Comparison of ENCODE assay signal across 17 cellular contexts in genomic region chr5:52580921-52581320, GRCh38.
DNase-seq lines count a peak whose midpoint lies in the region; ATAC-seq and TF ChIP-seq lines count a peak whose summit lies in the region.
"Had no signal": no experiment of that assay in that cellular context is flagged by ENCODE, and none has a peak within 500 bp of the region (broad histone marks: within the 10 kb centered on the region; RNA-seq: fewer than 3 reads in every experiment).

No MANE protein-coding gene starts in this region.

- H3K79me2 ChIP-seq in fibroblast of lung (ENCODE audit: control insufficient read depth, insufficient read depth, low read length) = no peaks in the 10 kb centered on the region

- ATAC-seq in right cardiac atrium (no peak), GM19328 (IDR thresholded peaks at IDR 0.05; ENCODE audit: unreplicated experiment) (no peak), GM18909 (IDR thresholded peaks at IDR 0.05; ENCODE audit: poor library complexity, unreplicated experiment) (no peak), GM19467 (IDR thresholded peaks at IDR 0.05; ENCODE audit: unreplicated experiment) (no peak)
- ATAC-seq: activated T-helper 17 cell treated with anti-CD3 and anti-CD28 coated beads, Interleukin-2, amount 50 U/mL, for 72 hours had no signal

- DNase-seq in right cardiac atrium (peak in 2 of 3 donors; percentile 11 to 34), left ventricle myocardium inferior (no peak), RWPE1 (ENCODE audit: low spot score) (peak; percentile 41), fibroblast of lung (ENCODE audit: low read depth in 2 of 2) (peak; percentile 54 to 71), SKM-1 (lab: John Stamatoyannopoulos, UW; ENCODE audit: unreplicated experiment) (no peak)
- DNase-seq: anterior cingulate cortex; COR-L47; NCI-H1105 treated with DMSO at 0.1 percent for 48 hours; NCI-H345; retina; stimulated activated CD4-positive, alpha-beta T cell treated with anti-CD3 and anti-CD28 coated beads, Interleukin-2, amount 100 ng/mL, for 24 hours; testis had no signal

- POLR2A ChIA-PET in RWPE1 (lab: Yijun Ruan, JAX; ENCODE audit: low non-redundant PET) = no interaction called here

- H3K4me1 ChIP-seq in right cardiac atrium (ENCODE audit: control insufficient read depth, insufficient read depth, low read length) (no peaks in the 10 kb centered on the region), left ventricle myocardium inferior (no peaks in the 10 kb centered on the region), fibroblast of lung (ENCODE audit: control insufficient read depth, extremely low read depth, insufficient read depth, low read length) (no peaks in the 10 kb centered on the region)
- H3K4me1 ChIP-seq: testis had no signal

- no peaks in the 10 kb centered on the region for H4K20me1 ChIP-seq in fibroblast of lung (ENCODE audit: control insufficient read depth, extremely low read depth, insufficient read depth, low read length)

- intact Hi-C loops in right cardiac atrium (cut with DNase I) (no loop called here), left ventricle myocardium inferior (cut with micrococcal nuclease) (no loop called here)

- H3K9me3 ChIP-seq in right cardiac atrium (ENCODE audit: control insufficient read depth, low read length) = no peaks in the 10 kb centered on the region
- H3K9me3 ChIP-seq in left ventricle myocardium inferior (replicated peaks) = no peaks in the 10 kb centered on the region
- no peaks in the 10 kb centered on the region for H3K9me3 ChIP-seq in fibroblast of lung (ENCODE audit: control insufficient read depth, insufficient read depth, low read depth, low read length)
- H3K9me3 ChIP-seq: testis had no signal

- H3K36me3 ChIP-seq in left ventricle myocardium inferior (no peaks in the 10 kb centered on the region), fibroblast of lung (ENCODE audit: control insufficient read depth, insufficient read depth, low read length) (no peaks in the 10 kb centered on the region)

- TF ChIP-seq CTCF in left ventricle myocardium inferior (IDR thresholded peaks at IDR 0.05; ENCODE audit: borderline replicate concordance) (no peak), RWPE1 (conservative IDR thresholded peaks at IDR 0.05; ENCODE audit: low read depth) (no peak), fibroblast of lung (conservative IDR thresholded peaks at IDR 0.05 in 1 of 2, IDR thresholded peaks at IDR 0.05 in 1 of 2; ENCODE audit: low read depth in 1 of 2, low read length in 2 of 2) (no peak)

- no peak overlapping the region for H3K9ac ChIP-seq in fibroblast of lung (ENCODE audit: insufficient read depth, low read length)

- no peak overlapping the region for H3K4me2 ChIP-seq in fibroblast of lung (ENCODE audit: extremely low read depth, insufficient read depth, low read length)

- H3K27ac ChIP-seq in right cardiac atrium (ENCODE audit: low read length) (no peak overlapping the region), left ventricle myocardium inferior (replicated peaks) (no peak overlapping the region), RWPE1 (no peak overlapping the region), fibroblast of lung (ENCODE audit: insufficient read depth, low read length) (no peak overlapping the region)
- H3K27ac ChIP-seq: testis, VCaP had no signal

- 71% methylated on average over 2 of the region's 2 CpGs for WGBS in right cardiac atrium

- H3K27me3 ChIP-seq in right cardiac atrium (ENCODE audit: control insufficient read depth, insufficient read depth) = no peaks in the 10 kb centered on the region
- H3K27me3 ChIP-seq in left ventricle myocardium inferior (ENCODE audit: low read depth) = peaks cover 8% of the 10 kb centered on the region
- no peaks in the 10 kb centered on the region for H3K27me3 ChIP-seq in fibroblast of lung (ENCODE audit: control insufficient read depth, insufficient read depth, low read length)
- H3K27me3 ChIP-seq: testis had no signal

- H2AFZ ChIP-seq in fibroblast of lung (ENCODE audit: low read length) = no peak overlapping the region

- CTCF ChIA-PET in RWPE1 (lab: Yijun Ruan, JAX) = interaction anchor here (0.6 to 1.2 kb wide), 2 partner anchors 30 to 44 kb away, joined by 3 read pairs; no protein-coding TSS in a partner anchor

- H3K4me3 ChIP-seq in right cardiac atrium (ENCODE audit: low read length) (no peak overlapping the region), left ventricle myocardium inferior (no peak overlapping the region), fibroblast of lung (replicated peaks in 1 of 4; ENCODE audit: control extremely low read depth in 1 of 4, insufficient read depth in 1 of 4, low read depth in 3 of 4, low read length in 4 of 4) (no peak overlapping the region)
- H3K4me3 ChIP-seq: testis had no signal

Comparison
In these comparisons a context has a peak if more than half of its experiments do, and no peak if none do; other contexts are left out.
1. DNase-seq: peak in right cardiac atrium (2 of 3), RWPE1 (single experiment) and fibroblast of lung (2 of 2); none in left ventricle myocardium inferior (single experiment) and SKM-1 (single experiment).